ENCODE assay signal across 1 cellular context in the genomic region with DNA sequence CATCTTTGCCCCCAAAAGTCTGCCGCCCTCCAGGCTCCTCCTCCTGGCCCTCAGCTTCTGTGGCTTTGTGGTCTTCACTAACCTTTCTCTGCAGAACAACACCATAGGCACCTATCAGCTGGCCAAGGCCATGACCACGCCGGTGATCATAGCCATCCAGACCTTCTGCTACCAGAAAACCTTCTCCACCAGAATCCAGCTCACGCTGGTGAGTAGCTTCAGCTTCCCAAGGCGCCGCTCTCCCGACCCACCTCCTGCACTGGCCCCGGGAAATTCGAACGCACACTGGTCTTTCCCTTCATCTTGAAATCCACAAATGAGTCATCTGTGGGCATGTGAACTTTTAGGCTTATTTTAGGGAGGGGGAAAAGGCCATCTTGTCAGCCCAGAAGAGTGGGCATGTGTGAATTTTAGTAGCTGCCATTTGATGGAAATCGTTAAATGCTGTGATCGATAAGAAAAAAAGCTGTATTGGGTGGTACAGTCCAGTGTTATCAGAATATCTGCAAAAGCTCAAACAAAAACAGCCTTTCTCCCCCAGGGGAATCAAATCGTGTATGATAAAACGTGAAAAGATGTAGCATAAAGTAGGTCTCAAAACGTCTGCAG.
TF ChIP-seq lines count a peak whose summit lies in the region.

No MANE protein-coding gene starts in this region.

TF ChIP-seq in endothelial cell of umbilical vein, 7 proteins besides CTCF, POLR2A, EP300 and RAD21:
- TF ChIP-seq FOS (IDR thresholded peaks at IDR 0.05; ENCODE audit: borderline replicate concordance, insufficient read depth, low read length) (peak; percentile 61), JUN (IDR thresholded peaks at IDR 0.05; ENCODE audit: borderline replicate concordance, insufficient read depth, insufficient read length, low read depth) (no peak)
